ENCODE assay signal across 1 cellular context in genomic region chr6:43652822-43653221, GRCh38. TPM values are rescaled to one million over a fixed set of nuclear protein-coding genes. Genes with fewer than 3 reads are reported as not detected.
"Had no signal": no experiment of that assay in that cellular context is flagged by ENCODE, and none has a peak within 500 bp of the region (broad histone marks: within the 10 kb centered on the region; RNA-seq: fewer than 3 reads in every experiment).

No MANE protein-coding gene starts in this region.

RNA-seq across cellular contexts. Expression of gene RSPH9, which starts 8.0 kb away (rescaled TPM):
- total RNA-seq: GM12878 had no signal
